In genomic region chr1:87305096-87305495, GRCh38 we compare ENCODE assay signal across 27 cellular contexts. TPM values are rescaled to one million over a fixed set of nuclear protein-coding genes. Genes with fewer than 3 reads are reported as not detected.
A peak's percentile ranks its signal among the peaks of the same experiment; 100 is the strongest.
DNase-seq lines count a peak whose midpoint lies in the region; ATAC-seq and TF ChIP-seq lines count a peak whose summit lies in the region.
"Had no signal": no experiment of that assay in that cellular context is flagged by ENCODE, and none has a peak within 500 bp of the region (broad histone marks: within the 10 kb centered on the region; RNA-seq: fewer than 3 reads in every experiment).

No MANE protein-coding gene starts in this region.

- no peaks in the 10 kb centered on the region for H3K79me2 ChIP-seq in neural cell (replicated peaks; ENCODE audit: insufficient read depth, low read length)

- H3K9me3 ChIP-seq in neural cell (ENCODE audit: low read length) = no peaks in the 10 kb centered on the region
- H3K9me3 ChIP-seq: lower lobe of right lung, ovary, tibial artery had no signal

- H3K9ac ChIP-seq in neural cell (ENCODE audit: low read length) = no peak overlapping the region

- no peak overlapping the region for H3K4me3 ChIP-seq in neural cell (ENCODE audit: low read length)
- H3K4me3 ChIP-seq: cardiac muscle cell, coronary artery, lower lobe of right lung, ovary, smooth muscle cell, tibial artery had no signal

- no peak overlapping the region for H2AFZ ChIP-seq in neural cell (ENCODE audit: low read depth, low read length)

- no peak overlapping the region for H3K4me2 ChIP-seq in neural cell (ENCODE audit: low read length)
- H3K4me2 ChIP-seq: smooth muscle cell had no signal

- H3K27ac ChIP-seq in neural cell (ENCODE audit: low read length) = no peak overlapping the region
- H3K27ac ChIP-seq: cardiac muscle cell, coronary artery, lower lobe of right lung, ovary, tibial artery had no signal

- no peaks in the 10 kb centered on the region for H3K9me2 ChIP-seq in neural cell (ENCODE audit: insufficient read depth, low read length)

- H4K20me1 ChIP-seq in neural cell (ENCODE audit: insufficient read depth) = no peaks in the 10 kb centered on the region

- H3K36me3 ChIP-seq in neural cell (ENCODE audit: insufficient read depth, low read length) = no peaks in the 10 kb centered on the region
- H3K36me3 ChIP-seq: cardiac muscle cell, lower lobe of right lung, ovary, tibial artery had no signal

- TF ChIP-seq CTCF in neural cell (IDR thresholded peaks at IDR 0.05; ENCODE audit: poor library complexity, severe bottlenecking) = no peak

- DNase-seq in GF-D8 (lab: John Stamatoyannopoulos, UW) (peak; percentile 72), MV-4-11 (lab: John Stamatoyannopoulos, UW) (peak; percentile 84), SIG-M5 (lab: John Stamatoyannopoulos, UW) (peak; percentile 34), NCI-H1436 (lab: John Stamatoyannopoulos, UW) (no peak), COLO829 (ENCODE audit: low spot score) (no peak)
- DNase-seq: ACHN; activated CD8-positive, alpha-beta T cell treated with anti-CD3 and anti-CD28 coated beads for 36 hours; aorta; COR-L47; DMS53; effector memory CD4-positive, alpha-beta T cell; glutamatergic neuron; IMR-90; lower lobe of right lung; NCI-H1436 treated with DMSO at 0.1 percent for 48 hours; NCI-H510A treated with DMSO at 0.1 percent for 48 hours; ovary; stimulated activated CD4-positive, alpha-beta T cell treated with anti-CD3 and anti-CD28 coated beads, Interleukin-1b, Interleukin-23, amount 100 ng/mL, for 48 hours; stimulated activated CD8-positive, alpha-beta memory T cell treated with anti-CD3 and anti-CD28 coated beads, Interleukin-4, amount 100 ng/mL, for 48 hours; T-cell; tibial artery had no signal

- no peaks in the 10 kb centered on the region for H3F3A ChIP-seq in neural cell (ENCODE audit: insufficient read depth, low read length, poor library complexity, severe bottlenecking)

- TF ChIP-seq RAD21 in neural cell (conservative IDR thresholded peaks at IDR 0.05) = no peak

- peak; percentile 49 for TF ChIP-seq EP300 in neural cell (conservative IDR thresholded peaks at IDR 0.05; ENCODE audit: poor library complexity, severe bottlenecking)

- no peak for ATAC-seq in GM18907 (IDR thresholded peaks at IDR 0.05; ENCODE audit: unreplicated experiment)
- ATAC-seq: activated CD8-positive, alpha-beta T cell treated with anti-CD3 and anti-CD28 coated beads for 36 hours; lower lobe of right lung; natural killer cell treated with Interleukin-12 subunit alpha and Interleukin-12 subunit beta and Interleukin-15 and Interleukin-18, amount 100 ng/mL, for 72 hours; T-cell had no signal

- H3K27me3 ChIP-seq in neural cell (ENCODE audit: insufficient read depth, low read depth, low read length) = no peaks in the 10 kb centered on the region
- H3K27me3 ChIP-seq: cardiac muscle cell, ovary, tibial artery had no signal

TF ChIP-seq in neural cell, 6 proteins besides CTCF, POLR2A, EP300 and RAD21:
- TF ChIP-seq TAF1 (IDR thresholded peaks at IDR 0.05; ENCODE audit: low read depth) (no peak), MXI1 (conservative IDR thresholded peaks at IDR 0.05; ENCODE audit: poor library complexity, severe bottlenecking) (no peak), SMC3 (conservative IDR thresholded peaks at IDR 0.05; ENCODE audit: poor library complexity) (no peak), EZH2 (IDR thresholded peaks at IDR 0.05; ENCODE audit: borderline replicate concordance, insufficient read depth, low read length, poor library complexity, severe bottlenecking) (no peak), REST (IDR thresholded peaks at IDR 0.05; ENCODE audit: borderline replicate concordance) (no peak), POLR2AphosphoS5 (IDR thresholded peaks at IDR 0.05) (peak; percentile 28)
TF ChIP-seq in neural cell: peak in this region for 1.

RNA-seq across cellular contexts. Expression of gene LMO4, which starts 23.6 kb away (rescaled TPM):
- 147 and 153 TPM in 2 replicates for polyA plus RNA-seq in neural cell
- polyA minus RNA-seq in neural cell = 79.6 and 92.8 TPM in 2 replicates

Comparison
In these comparisons a context has a peak if more than half of its experiments do, and no peak if none do; other contexts are left out.
1. DNase-seq: peak in GF-D8 (single experiment), MV-4-11 (single experiment) and SIG-M5 (single experiment); none in NCI-H1436 (single experiment) and COLO829 (single experiment).